Comparison of ENCODE assay signal across 1 cellular context in the genomic region with DNA sequence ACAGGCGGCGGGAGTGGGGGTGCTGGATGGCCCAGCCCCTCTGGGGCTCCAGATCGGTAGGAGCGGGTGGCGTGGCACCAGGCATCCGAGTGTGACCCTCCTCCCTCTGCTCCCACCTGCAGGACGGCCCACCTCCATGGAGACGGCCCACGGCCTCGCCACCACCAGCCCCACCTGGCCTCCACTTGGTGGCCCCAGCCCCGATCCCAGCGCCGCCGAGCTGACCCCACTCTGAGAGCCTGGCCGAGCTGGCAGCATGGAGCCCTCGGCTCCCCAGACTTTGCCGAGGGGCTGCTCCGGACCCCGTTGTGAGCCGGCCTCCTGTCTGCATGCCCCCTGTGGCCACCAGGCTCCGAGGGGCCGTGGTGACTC.
TF ChIP-seq lines count a peak whose summit lies in the region.

No MANE protein-coding gene starts in this region.

TF ChIP-seq in K562, 482 proteins besides CTCF, POLR2A, EP300 and RAD21:
- TF ChIP-seq U2AF2 (optimal IDR thresholded peaks at IDR 0.05; ENCODE audit: low read depth, low read length) (no peak), CHD4 (IDR thresholded peaks at IDR 0.05; ENCODE audit: insufficient read depth, insufficient replicate concordance, low read depth, low read length, poor library complexity, severe bottlenecking) (no peak), POLR2G (IDR thresholded peaks at IDR 0.05; ENCODE audit: low read depth, low read length) (peak; percentile 6; the same call in 1 of the 2 replicates)
- TF ChIP-seq, protein P1, sequence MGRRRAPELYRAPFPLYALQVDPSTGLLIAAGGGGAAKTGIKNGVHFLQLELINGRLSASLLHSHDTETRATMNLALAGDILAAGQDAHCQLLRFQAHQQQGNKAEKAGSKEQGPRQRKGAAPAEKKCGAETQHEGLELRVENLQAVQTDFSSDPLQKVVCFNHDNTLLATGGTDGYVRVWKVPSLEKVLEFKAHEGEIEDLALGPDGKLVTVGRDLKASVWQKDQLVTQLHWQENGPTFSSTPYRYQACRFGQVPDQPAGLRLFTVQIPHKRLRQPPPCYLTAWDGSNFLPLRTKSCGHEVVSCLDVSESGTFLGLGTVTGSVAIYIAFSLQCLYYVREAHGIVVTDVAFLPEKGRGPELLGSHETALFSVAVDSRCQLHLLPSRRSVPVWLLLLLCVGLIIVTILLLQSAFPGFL (CRISPR knock-in tag; IDR thresholded peaks at IDR 0.05), result no peak
